In genomic region chr19:518292-519231, GRCh38 we compare ENCODE assay signal across 9 cellular contexts. TPM values are rescaled to one million over a fixed set of nuclear protein-coding genes. Genes with fewer than 3 reads are reported as not detected.
DNase-seq lines count a peak whose midpoint lies in the region; ATAC-seq, FAIRE-seq and TF ChIP-seq lines count a peak whose summit lies in the region.
"Had no signal": no experiment of that assay in that cellular context is flagged by ENCODE, and none has a peak within 500 bp of the region (broad histone marks: within the 10 kb centered on the region; RNA-seq: fewer than 3 reads in every experiment).

No MANE protein-coding gene starts in this region.

- SMC1A ChIA-PET in GM12878 (lab: Charles Lee; ENCODE audit: uncharacterized antibody, unreplicated experiment) = no interaction called here

- RAD21 ChIA-PET in GM12878 (lab: Charles Lee; ENCODE audit: unreplicated experiment) = no interaction called here

- in situ Hi-C loops in GM12878 (cut with MboI) = no loop called here

- no peak for TF ChIP-seq EP300 in GM12878 (IDR thresholded peaks at IDR 0.05; ENCODE audit: borderline replicate concordance in 1 of 2, control insufficient read depth in 1 of 2, low read depth in 2 of 2, low read length in 2 of 2)

- intact Hi-C loops in GM12878 (cut with micrococcal nuclease; ENCODE audit: unreplicated experiment) = no loop called here
- intact Hi-C loops in upper lobe of right lung (cut with DNase I) = no loop called here

- H3K27ac ChIP-seq in GM12878 (ENCODE audit: control insufficient read depth, insufficient read depth) = no peak overlapping the region
- no peak overlapping the region for H3K27ac ChIP-seq in upper lobe of right lung

- no peak for TF ChIP-seq RAD21 in GM12878 (IDR thresholded peaks at IDR 0.05; ENCODE audit: insufficient read depth, low read depth, low read length)

- H3K9me3 ChIP-seq in GM12878 (replicated peaks; ENCODE audit: control insufficient read depth, insufficient read depth, low read length) (no peaks in the 10 kb centered on the region), upper lobe of right lung (no peaks in the 10 kb centered on the region)

- H3K4me1 ChIP-seq in GM12878 (ENCODE audit: control insufficient read depth, insufficient read depth, low read length) (no peaks in the 10 kb centered on the region), upper lobe of right lung (no peaks in the 10 kb centered on the region)

- no peaks in the 10 kb centered on the region for H3K27me3 ChIP-seq in GM12878 (replicated peaks in 1 of 2; ENCODE audit: control insufficient read depth in 2 of 2, insufficient read depth in 2 of 2, low read length in 1 of 2)
- H3K27me3 ChIP-seq in upper lobe of right lung = no peaks in the 10 kb centered on the region

- BruUV-seq in GM12878 (replicated peaks; lab: Mats Ljungman, UMichigan) = no TSS peak

- no peak overlapping the region for H2AFZ ChIP-seq in GM12878 (ENCODE audit: control insufficient read depth, low read depth, low read length)

- WGBS in GM12878 (ENCODE audit: insufficient coverage, insufficient replicate concordance, low lambda C conversion rate, missing lambda C conversion rate) = 74% methylated on average over 42 of the region's 59 CpGs

- POLR2A ChIA-PET in GM12878 (lab: Charles Lee) = no interaction called here

- ATAC-seq in GM12878 (peak; percentile 48), naive B cell (ENCODE audit: low read depth in 2 of 2) (peak; percentile 77 to 83), upper lobe of right lung (peak; percentile 52), HG02759 (IDR thresholded peaks at IDR 0.05; ENCODE audit: unreplicated experiment) (no peak), GM21367 (IDR thresholded peaks at IDR 0.05; ENCODE audit: unreplicated experiment) (no peak)

- no peak for FAIRE-seq in GM12878 (lab: Jason Lieb, UNC)

- H3K9ac ChIP-seq in GM12878 (ENCODE audit: control insufficient read depth, insufficient read depth, low read length) = no peak overlapping the region

- CTCF ChIA-PET in GM12878 (lab: Yijun Ruan, JAX) = no interaction called here

- H3K4me3 ChIP-seq in GM12878 (no peak overlapping the region), upper lobe of right lung (no peak overlapping the region)

- H3K79me2 ChIP-seq in GM12878 (ENCODE audit: control insufficient read depth, insufficient read depth, low read length) = no peaks in the 10 kb centered on the region

- H3K36me3 ChIP-seq in GM12878 (ENCODE audit: control insufficient read depth in 2 of 2, insufficient read depth in 2 of 2, low read length in 1 of 2) = no peaks in the 10 kb centered on the region
- H3K36me3 ChIP-seq in upper lobe of right lung = no peaks in the 10 kb centered on the region

- H3K27ac Mint-ChIP-seq in naive B cell = no peak overlapping the region

- TF ChIP-seq POLR2A in GM12878 (IDR thresholded peaks at IDR 0.05; ENCODE audit: low read depth, low read length) = no peak; the same call in 1 of the 2 replicates

- H4K20me1 ChIP-seq in GM12878 (ENCODE audit: control insufficient read depth, insufficient read depth) = no peaks in the 10 kb centered on the region; the same call in 1 of the 2 replicates

- DNase-seq in activated CD8-positive, alpha-beta memory T cell treated with anti-CD3 and anti-CD28 coated beads for 1 hour (ENCODE audit: extremely low read depth in 1 of 2, low read depth in 1 of 2) = peak; percentile 37 to 39
- no peak for DNase-seq in activated CD8-positive, alpha-beta memory T cell treated with anti-CD3 and anti-CD28 coated beads, Interleukin-2, amount 50 U/mL, for 48 hours
- DNase-seq in GM12878 (ENCODE audit: low read depth, low spot score) (no peak), naive B cell (no peak), upper lobe of right lung (no peak), SHP77 (lab: John Stamatoyannopoulos, UW) (no peak)

- TF ChIP-seq CTCF in GM12878 (IDR thresholded peaks at IDR 0.05 in 2 of 3, conservative IDR thresholded peaks at IDR 0.05 in 1 of 3; ENCODE audit: control insufficient read depth in 2 of 3, extremely low read depth in 1 of 3, insufficient read depth in 1 of 3, low read depth in 3 of 3, low read length in 3 of 3) (no peak), upper lobe of right lung (IDR thresholded peaks at IDR 0.05) (no peak)

- no peak overlapping the region for H3K4me3 Mint-ChIP-seq in naive B cell

- no peak overlapping the region for H3K4me2 ChIP-seq in GM12878 (ENCODE audit: control insufficient read depth, insufficient read depth)

- peaks cover 0 to 3% (median 0%) of the 10 kb centered on the region in 7 donors for H3K9me3 Mint-ChIP-seq in naive B cell

- H3K36me3 Mint-ChIP-seq in naive B cell = no peaks in the 10 kb centered on the region

- no peaks in the 10 kb centered on the region for H3K27me3 Mint-ChIP-seq in naive B cell

- peaks cover 4 to 10% (median 8%) of the 10 kb centered on the region in 3 donors for H3K4me1 Mint-ChIP-seq in naive B cell

RNA-seq across cellular contexts. Expression of gene TPGS1, which starts 11.3 kb away (rescaled TPM):
- total RNA-seq in GM12878 (2013; cell fraction: nucleolus; rRNA removed) = 5.4 and 6.8 TPM in 2 replicates
- total RNA-seq in GM12878 (2014; rRNA removed) = 19.3 and 24.7 TPM in 2 replicates
- 0.46 and 0.72 TPM in 2 replicates for total RNA-seq in GM12878 (2014; rRNA removed; fragmentation: Illumina TruSeq; extraction: Trizol)
- 20.4 and 21.5 TPM in 2 replicates for total RNA-seq in GM12878 (2021)
- 0.42 TPM for polyA plus RNA-seq in GM12878 (2011; ENCODE audit: low read depth)
- 0.26 and 0.86 TPM in 2 replicates for polyA plus RNA-seq in GM12878 (2011; rRNA removed)
- polyA plus RNA-seq in GM12878 (2011; cell fraction: cytosol; rRNA removed) = 1.7 and 5.1 TPM in 2 replicates
- polyA plus RNA-seq in GM12878 (2011; cell fraction: nucleus; rRNA removed) = 2.8 and 4.9 TPM in 2 replicates
- polyA plus RNA-seq in GM12878 (2012) = 4.8 and 5.9 TPM in 2 replicates
- 0.24 TPM in 1 of 2 replicates, not detected in the other for polyA plus RNA-seq in GM12878 (2014; fragmentation: Illumina TruSeq; extraction: Trizol)
- not detected for polyA plus RNA-seq in GM12878 (2014; fragmentation: Nextera tagmentation; extraction: Ambion mirVana)
- 18.1 and 21.3 TPM in 2 replicates for polyA plus RNA-seq in GM12878 (2014; rRNA removed)
- 10 to 100 TPM in 1 of 2 experiments, 1 to 10 TPM in 1; 1.3 to 14.1 TPM for polyA plus RNA-seq in GM12878 (2016; fragmentation: Nextera tagmentation; extraction: Ambion mirVana)
- 0.95 and 1.7 TPM in 2 replicates for polyA minus RNA-seq in GM12878 (2011; rRNA and poly(A)+ RNA removed)
- 2.4 TPM in 1 of 2 replicates, not detected in the other for polyA minus RNA-seq in GM12878 (2011; cell fraction: cytosol; rRNA and poly(A)+ RNA removed)
- polyA minus RNA-seq in GM12878 (2011; cell fraction: nucleus; rRNA and poly(A)+ RNA removed) = 2.1 and 4.2 TPM in 2 replicates
- 10 to 100 TPM; 14.6 to 30.0 (median 18.7) TPM for polyA plus RNA-seq in naive B cell (ENCODE audit: low read depth in 6 of 6)
- 19.9 TPM for total RNA-seq in upper lobe of right lung

RNA-seq across cellular contexts. Expression of gene CDC34, which starts 13.0 kb away (rescaled TPM):
- total RNA-seq in GM12878 (2013; cell fraction: nucleolus; rRNA removed) = 16.2 and 17.0 TPM in 2 replicates
- total RNA-seq in GM12878 (2014; rRNA removed) = 48.9 and 50.5 TPM in 2 replicates
- total RNA-seq in GM12878 (2014; rRNA removed; fragmentation: Illumina TruSeq; extraction: Trizol) = 17.6 and 18.5 TPM in 2 replicates
- total RNA-seq in GM12878 (2021) = 41.4 and 41.9 TPM in 2 replicates
- polyA plus RNA-seq in GM12878 (2011; ENCODE audit: low read depth) = 7.5 TPM
- polyA plus RNA-seq in GM12878 (2011; rRNA removed) = 14.6 and 38.5 TPM in 2 replicates
- 36.8 and 52.4 TPM in 2 replicates for polyA plus RNA-seq in GM12878 (2011; cell fraction: cytosol; rRNA removed)
- 41.4 and 53.6 TPM in 2 replicates for polyA plus RNA-seq in GM12878 (2011; cell fraction: nucleus; rRNA removed)
- polyA plus RNA-seq in GM12878 (2012) = 22.7 and 23.7 TPM in 2 replicates
- 5.9 and 14.9 TPM in 2 replicates for polyA plus RNA-seq in GM12878 (2014; fragmentation: Illumina TruSeq; extraction: Trizol)
- polyA plus RNA-seq in GM12878 (2014; fragmentation: Nextera tagmentation; extraction: Ambion mirVana) = 1 to 10 TPM in 1 of 2 experiments, under 1 TPM in 1; 0.31 to 1.3 TPM
- 43.8 and 49.3 TPM in 2 replicates for polyA plus RNA-seq in GM12878 (2014; rRNA removed)
- polyA plus RNA-seq in GM12878 (2016; fragmentation: Nextera tagmentation; extraction: Ambion mirVana) = 10 to 100 TPM in 1 of 2 experiments, 1 to 10 TPM in 1; 6.9 to 41.1 TPM
- 10.9 and 19.3 TPM in 2 replicates for polyA minus RNA-seq in GM12878 (2011; rRNA and poly(A)+ RNA removed)
- 11.0 and 15.9 TPM in 2 replicates for polyA minus RNA-seq in GM12878 (2011; cell fraction: cytosol; rRNA and poly(A)+ RNA removed)
- polyA minus RNA-seq in GM12878 (2011; cell fraction: nucleus; rRNA and poly(A)+ RNA removed) = 6.5 and 9.4 TPM in 2 replicates
- 10 to 100 TPM; 17.7 to 30.6 (median 19.4) TPM for polyA plus RNA-seq in naive B cell (ENCODE audit: low read depth in 6 of 6)
- 40.9 TPM for total RNA-seq in upper lobe of right lung

RNA-seq across cellular contexts. Expression of gene MADCAM1, which starts 22.3 kb away (rescaled TPM):
- total RNA-seq in GM12878 (2013; cell fraction: nucleolus; rRNA removed) = 0.47 and 1.0 TPM in 2 replicates
- total RNA-seq in GM12878 (2014; rRNA removed) (not detected in 2 replicates), GM12878 (2014; rRNA removed; fragmentation: Illumina TruSeq; extraction: Trizol) (not detected in 2 replicates), GM12878 (2021) (0.16 and 0.31 TPM in 2 replicates), upper lobe of right lung (1.2 TPM)
- 0.14 TPM for polyA plus RNA-seq in GM12878 (2011; ENCODE audit: low read depth)
- polyA plus RNA-seq in GM12878 (2011; rRNA removed) (not detected in 2 replicates), GM12878 (2014; fragmentation: Illumina TruSeq; extraction: Trizol) (0.06 TPM in 1 of 2 replicates, not detected in the other), GM12878 (2014; fragmentation: Nextera tagmentation; extraction: Ambion mirVana) (not detected), GM12878 (2014; rRNA removed) (0.19 and 0.24 TPM in 2 replicates), GM12878 (2016; fragmentation: Nextera tagmentation; extraction: Ambion mirVana) (under 1 TPM; 0.31 to 0.32 TPM), naive B cell (ENCODE audit: low read depth in 6 of 6) (under 1 TPM in 4 of 6 donors, not detected in 2; 0.24 to 0.34 (median 0.30) TPM)
- 0.28 TPM in 1 of 2 replicates, not detected in the other for polyA plus RNA-seq in GM12878 (2011; cell fraction: cytosol; rRNA removed)
- 1.3 and 1.4 TPM in 2 replicates for polyA plus RNA-seq in GM12878 (2011; cell fraction: nucleus; rRNA removed)
- 0.62 and 0.76 TPM in 2 replicates for polyA plus RNA-seq in GM12878 (2012)
- 0.21 TPM in 1 of 2 replicates, not detected in the other for polyA minus RNA-seq in GM12878 (2011; rRNA and poly(A)+ RNA removed)
- not detected in 2 replicates for polyA minus RNA-seq in GM12878 (2011; cell fraction: cytosol; rRNA and poly(A)+ RNA removed)
- polyA minus RNA-seq in GM12878 (2011; cell fraction: nucleus; rRNA and poly(A)+ RNA removed) = 0.36 and 0.57 TPM in 2 replicates
- polyA plus RNA-seq: AG04450 had no signal

RNA-seq across cellular contexts. Expression of gene GZMM, which starts 25.3 kb away (rescaled TPM):
- total RNA-seq in GM12878 (2013; cell fraction: nucleolus; rRNA removed) = not detected in 2 replicates
- total RNA-seq in GM12878 (2014; rRNA removed) (not detected in 2 replicates), GM12878 (2014; rRNA removed; fragmentation: Illumina TruSeq; extraction: Trizol) (not detected in 2 replicates), GM12878 (2021) (0.23 TPM in 1 of 2 replicates, not detected in the other), upper lobe of right lung (2.9 TPM)
- not detected for polyA plus RNA-seq in GM12878 (2011; ENCODE audit: low read depth)
- polyA plus RNA-seq in GM12878 (2011; rRNA removed) (0.24 and 0.48 TPM in 2 replicates), GM12878 (2014; fragmentation: Illumina TruSeq; extraction: Trizol) (not detected in 2 replicates), GM12878 (2014; fragmentation: Nextera tagmentation; extraction: Ambion mirVana) (not detected), GM12878 (2014; rRNA removed) (0.09 TPM in 2 replicates), GM12878 (2016; fragmentation: Nextera tagmentation; extraction: Ambion mirVana) (not detected), naive B cell (ENCODE audit: low read depth in 6 of 6) (1 to 10 TPM in 2 of 6 donors, under 1 TPM in 2, not detected in 2; 0.40 to 1.5 (median 1.0) TPM)
- polyA plus RNA-seq in GM12878 (2011; cell fraction: cytosol; rRNA removed) = 1.4 and 1.6 TPM in 2 replicates
- polyA plus RNA-seq in GM12878 (2011; cell fraction: nucleus; rRNA removed) = 0.51 and 1.8 TPM in 2 replicates
- not detected in 2 replicates for polyA plus RNA-seq in GM12878 (2012)
- 0.98 TPM in 1 of 2 replicates, not detected in the other for polyA minus RNA-seq in GM12878 (2011; rRNA and poly(A)+ RNA removed)
- not detected in 2 replicates for polyA minus RNA-seq in GM12878 (2011; cell fraction: cytosol; rRNA and poly(A)+ RNA removed)
- polyA minus RNA-seq in GM12878 (2011; cell fraction: nucleus; rRNA and poly(A)+ RNA removed) = not detected in 2 replicates
- polyA plus RNA-seq: AG04450 had no signal

RNA-seq across cellular contexts. Expression of gene BSG, which starts 53.8 kb away (rescaled TPM):
- 235 and 258 TPM in 2 replicates for total RNA-seq in GM12878 (2013; cell fraction: nucleolus; rRNA removed)
- total RNA-seq in GM12878 (2014; rRNA removed) = 209 and 247 TPM in 2 replicates
- total RNA-seq in GM12878 (2014; rRNA removed; fragmentation: Illumina TruSeq; extraction: Trizol) = 53.5 and 64.8 TPM in 2 replicates
- total RNA-seq in GM12878 (2021) = 244 and 253 TPM in 2 replicates
- 54.3 TPM for polyA plus RNA-seq in GM12878 (2011; ENCODE audit: low read depth)
- 66.3 and 248 TPM in 2 replicates for polyA plus RNA-seq in GM12878 (2011; rRNA removed)
- 257 and 342 TPM in 2 replicates for polyA plus RNA-seq in GM12878 (2011; cell fraction: cytosol; rRNA removed)
- polyA plus RNA-seq in GM12878 (2011; cell fraction: nucleus; rRNA removed) = 260 and 337 TPM in 2 replicates
- polyA plus RNA-seq in GM12878 (2012) = 173 and 195 TPM in 2 replicates
- 22.1 and 60.8 TPM in 2 replicates for polyA plus RNA-seq in GM12878 (2014; fragmentation: Illumina TruSeq; extraction: Trizol)
- polyA plus RNA-seq in GM12878 (2014; fragmentation: Nextera tagmentation; extraction: Ambion mirVana) = 1 to 10 TPM; 2.8 to 9.5 TPM
- polyA plus RNA-seq in GM12878 (2014; rRNA removed) = 151 and 202 TPM in 2 replicates
- 100 to 1,000 TPM; 288 to 297 TPM for polyA plus RNA-seq in GM12878 (2016; fragmentation: Nextera tagmentation; extraction: Ambion mirVana)
- polyA minus RNA-seq in GM12878 (2011; rRNA and poly(A)+ RNA removed) = 137 and 184 TPM in 2 replicates
- polyA minus RNA-seq in GM12878 (2011; cell fraction: cytosol; rRNA and poly(A)+ RNA removed) = 137 and 151 TPM in 2 replicates
- polyA minus RNA-seq in GM12878 (2011; cell fraction: nucleus; rRNA and poly(A)+ RNA removed) = 45.3 and 89.1 TPM in 2 replicates
- 100 to 1,000 TPM; 205 to 270 (median 235) TPM for polyA plus RNA-seq in naive B cell (ENCODE audit: low read depth in 6 of 6)
- 359 TPM for total RNA-seq in upper lobe of right lung

Comparison
In these comparisons a context has a peak if more than half of its experiments do, and no peak if none do; other contexts are left out.
1. DNase-seq: peak in activated CD8-positive, alpha-beta memory T cell treated with anti-CD3 and anti-CD28 coated beads for 1 hour (2 of 2); none in activated CD8-positive, alpha-beta memory T cell treated with anti-CD3 and anti-CD28 coated beads, Interleukin-2, amount 50 U/mL, for 48 hours (single experiment), GM12878 (single experiment), naive B cell (single experiment), upper lobe of right lung (single experiment) and SHP77 (0 of 2).
2. ATAC-seq: peak in GM12878 (single experiment), naive B cell (2 of 2) and upper lobe of right lung (single experiment); none in HG02759 (single experiment) and GM21367 (single experiment).